ENCODE assay signal across 11 cellular contexts in genomic region chr17:43669971-43670644, GRCh38. TPM values are rescaled to one million over a fixed set of nuclear protein-coding genes. Genes with fewer than 3 reads are reported as not detected.
DNase-seq lines count a peak whose midpoint lies in the region; ATAC-seq and TF ChIP-seq lines count a peak whose summit lies in the region.
"Had no signal": no experiment of that assay in that cellular context is flagged by ENCODE, and none has a peak within 500 bp of the region (broad histone marks: within the 10 kb centered on the region; RNA-seq: fewer than 3 reads in every experiment).

No MANE protein-coding gene starts in this region.

- no peak overlapping the region for H3K4me3 Mint-ChIP-seq in activated CD8-positive, alpha-beta T cell treated with anti-CD3 and anti-CD28 coated beads, Interleukin-2, amount 10 ng/mL, durations not matched to agents 7 days and 5 days
- no peak overlapping the region for H3K4me3 Mint-ChIP-seq in chondrocyte (ENCODE audit: unreplicated experiment)
- H3K4me3 Mint-ChIP-seq: IgD-negative memory B cell had no signal

- POLR2A ChIA-PET in activated CD8-positive, alpha-beta T cell treated with anti-CD3 and anti-CD28 coated beads, Interleukin-2, amount 10 ng/mL, durations not matched to agents 7 days and 5 days (lab: Charles Lee): no interaction called here

- TF ChIP-seq CTCF in chondrocyte (IDR thresholded peaks at IDR 0.05): no peak

- CTCF ChIA-PET in activated CD8-positive, alpha-beta T cell treated with anti-CD3 and anti-CD28 coated beads, Interleukin-2, amount 10 ng/mL, durations not matched to agents 7 days and 5 days (lab: Charles Lee): interaction anchor here (0.9 to 9.6 kb wide), 3 partner anchors 24 to 96 kb away, joined by 3 to 243 read pairs (median 3); no protein-coding TSS in a partner anchor

- peaks cover 3% of the 10 kb centered on the region for H3K27me3 Mint-ChIP-seq in activated CD8-positive, alpha-beta T cell treated with anti-CD3 and anti-CD28 coated beads, Interleukin-2, amount 10 ng/mL, durations not matched to agents 7 days and 5 days (ENCODE audit: low read depth)
- H3K27me3 Mint-ChIP-seq in chondrocyte (ENCODE audit: low read depth): no peaks in the 10 kb centered on the region

- no peak overlapping the region for H3K27ac Mint-ChIP-seq in activated CD8-positive, alpha-beta T cell treated with anti-CD3 and anti-CD28 coated beads, Interleukin-2, amount 10 ng/mL, durations not matched to agents 7 days and 5 days
- H3K27ac Mint-ChIP-seq in chondrocyte (ENCODE audit: unreplicated experiment): no peak overlapping the region
- H3K27ac Mint-ChIP-seq: IgD-negative memory B cell had no signal

- H3K4me3 ChIP-seq in Jurkat, Clone E6-1 (ENCODE audit: low read length): no peak overlapping the region
- H3K4me3 ChIP-seq: gastrocnemius medialis had no signal

- peak; percentile 75 for DNase-seq in A172 (ENCODE audit: low spot score)
- DNase-seq in Jurkat, Clone E6-1 (ENCODE audit: low read depth, low spot score): peak; percentile 16
- DNase-seq in activated CD8-positive, alpha-beta T cell treated with anti-CD3 and anti-CD28 coated beads, Interleukin-2, amount 10 ng/mL, durations not matched to agents 7 days and 5 days: no peak
- peak; percentile 97 for DNase-seq in left kidney (ENCODE audit: low read depth, low spot score)
- DNase-seq in chondrocyte (ENCODE audit: low spot score): no peak
- no peak for DNase-seq in HuH-7.5 (ENCODE audit: low spot score)
- DNase-seq: AML-193, gastrocnemius medialis had no signal

- no peaks in the 10 kb centered on the region for H3K9me3 Mint-ChIP-seq in activated CD8-positive, alpha-beta T cell treated with anti-CD3 and anti-CD28 coated beads, Interleukin-2, amount 10 ng/mL, durations not matched to agents 7 days and 5 days (ENCODE audit: insufficient read depth)
- no peaks in the 10 kb centered on the region for H3K9me3 Mint-ChIP-seq in chondrocyte (ENCODE audit: low read depth)
- H3K9me3 Mint-ChIP-seq: IgD-negative memory B cell had no signal

- no peaks in the 10 kb centered on the region for H3K36me3 Mint-ChIP-seq in activated CD8-positive, alpha-beta T cell treated with anti-CD3 and anti-CD28 coated beads, Interleukin-2, amount 10 ng/mL, durations not matched to agents 7 days and 5 days (ENCODE audit: low read depth)
- H3K36me3 Mint-ChIP-seq in chondrocyte (ENCODE audit: low read depth): no peaks in the 10 kb centered on the region
- H3K36me3 Mint-ChIP-seq: IgD-negative memory B cell had no signal

- ATAC-seq in activated CD8-positive, alpha-beta T cell treated with anti-CD3 and anti-CD28 coated beads, Interleukin-2, amount 10 ng/mL, durations not matched to agents 7 days and 5 days: peak; percentile 20
- ATAC-seq in GM18868 (IDR thresholded peaks at IDR 0.05; ENCODE audit: unreplicated experiment) (no peak), GM21390 (IDR thresholded peaks at IDR 0.05; ENCODE audit: unreplicated experiment) (no peak)

- peaks cover 11% of the 10 kb centered on the region for H3K4me1 Mint-ChIP-seq in activated CD8-positive, alpha-beta T cell treated with anti-CD3 and anti-CD28 coated beads, Interleukin-2, amount 10 ng/mL, durations not matched to agents 7 days and 5 days (ENCODE audit: low read depth)
- peaks cover 21% of the 10 kb centered on the region for H3K4me1 Mint-ChIP-seq in chondrocyte (ENCODE audit: low read depth)

RNA-seq across cellular contexts. Expression of gene MEOX1, which starts 8.4 kb away (rescaled TPM):
- not detected in 2 replicates for total RNA-seq in A172 (2014; rRNA removed; shearing (Covaris generic))
- not detected for polyA plus RNA-seq in Jurkat, Clone E6-1 (2012; ENCODE audit: insufficient read depth, insufficient read length)
- total RNA-seq in activated CD8-positive, alpha-beta T cell treated with anti-CD3 and anti-CD28 coated beads, Interleukin-2, amount 10 ng/mL, durations not matched to agents 7 days and 5 days: 1 to 10 TPM; 5.4 to 6.9 TPM
- total RNA-seq in chondrocyte: 0.07 TPM in 1 of 3 replicates, not detected in the others
- polyA plus RNA-seq: IgD-negative memory B cell had no signal

Comparison
In these comparisons a context has a peak if more than half of its experiments do, and no peak if none do; other contexts are left out.
1. DNase-seq: peak in A172 (single experiment), Jurkat, Clone E6-1 (single experiment) and left kidney (single experiment); none in activated CD8-positive, alpha-beta T cell treated with anti-CD3 and anti-CD28 coated beads, Interleukin-2, amount 10 ng/mL, durations not matched to agents 7 days and 5 days (single experiment), chondrocyte (single experiment) and HuH-7.5 (single experiment).